16 cellular contexts compared by ENCODE assay signal in genomic region chr12:82896979-82897378, GRCh38.
DNase-seq lines count a peak whose midpoint lies in the region; ATAC-seq and TF ChIP-seq lines count a peak whose summit lies in the region.
"Had no signal": no experiment of that assay in that cellular context is flagged by ENCODE, and none has a peak within 500 bp of the region (broad histone marks: within the 10 kb centered on the region; RNA-seq: fewer than 3 reads in every experiment).

No MANE protein-coding gene starts in this region.

- H3K27ac ChIP-seq in GM23248, result no peak overlapping the region
- H3K27ac ChIP-seq in RWPE1, result no peak overlapping the region
- peak overlapping the region in 3 of 4 donors; percentile 17 to 52 (median 36) for H3K27ac ChIP-seq in esophagus squamous epithelium
- H3K27ac ChIP-seq: skin epidermis, uterus had no signal

- POLR2A ChIA-PET in RWPE1 (lab: Yijun Ruan, JAX; ENCODE audit: low non-redundant PET) (no interaction called here), WTC11 (lab: Charles Lee) (no interaction called here)

- intact Hi-C loops in esophagus squamous epithelium (cut with DNase I), result no loop called here

- no peak for ATAC-seq in WTC11
- ATAC-seq: T-helper 17 cell had no signal

- DNase-seq in GM23248 (peak; percentile 62), RWPE1 (ENCODE audit: low spot score) (peak; percentile 73), esophagus squamous epithelium (lab: John Stamatoyannopoulos, UW) (no peak), pons (ENCODE audit: low spot score) (peak; percentile 65), occipital lobe (lab: John Stamatoyannopoulos, UW) (no peak), WTC11 (ENCODE audit: low spot score) (no peak)
- no peak for DNase-seq in stimulated activated CD4-positive, alpha-beta T cell treated with anti-CD3 and anti-CD28 coated beads, Interleukin-4, amount 100 ng/mL, for 4 hours
- no peak for DNase-seq in stimulated activated CD4-positive, alpha-beta T cell treated with anti-CD3 and anti-CD28 coated beads, Interleukin-12 subunit alpha, Interleukin-12 subunit beta, amount 100 ng/mL, for 4 hours
- DNase-seq: activated CD4-positive, alpha-beta T cell treated with anti-CD3 and anti-CD28 coated beads, Interleukin-2, amount 50 U/mL, for 4 hours; activated naive CD4-positive, alpha-beta T cell treated with anti-CD3 and anti-CD28 coated beads, Interleukin-2, amount 50 U/mL, for 16 hours; C1 segment of cervical spinal cord; GF-D8; NCI-H146; T-helper 17 cell; uterus had no signal

- no peaks in the 10 kb centered on the region for H3K79me2 ChIP-seq in GM23248 (ENCODE audit: insufficient read depth)

- H4K20me1 ChIP-seq in GM23248 (ENCODE audit: insufficient read depth), result no peaks in the 10 kb centered on the region

- TF ChIP-seq CTCF in RWPE1 (conservative IDR thresholded peaks at IDR 0.05; ENCODE audit: low read depth) (peak; percentile 35), esophagus squamous epithelium (IDR thresholded peaks at IDR 0.05) (no peak), WTC11 (IDR thresholded peaks at IDR 0.05) (no peak)

- no peak overlapping the region for H3K9ac ChIP-seq in GM23248

- in situ Hi-C loops in GM23248 (cut with MboI), result no loop called here

- H3K9me2 ChIP-seq in GM23248 (ENCODE audit: insufficient read depth), result no peaks in the 10 kb centered on the region

- H3K4me1 ChIP-seq in GM23248 (ENCODE audit: insufficient read depth) (0 out of 2 replicates have a peak, but pooled peaks cover 8% of the 10 kb centered on the region), esophagus squamous epithelium (peaks cover 0 to 26% (median 0%) of the 10 kb centered on the region in 3 donors)
- H3K4me1 ChIP-seq: uterus had no signal

- TF ChIP-seq POLR2A in esophagus squamous epithelium (IDR thresholded peaks at IDR 0.05), result no peak

- H3K27ac Mint-ChIP-seq in WTC11, result no peak overlapping the region
- H3K27ac Mint-ChIP-seq: T-helper 17 cell had no signal

- no peaks in the 10 kb centered on the region for H3K27me3 Mint-ChIP-seq in WTC11 (ENCODE audit: low read depth)
- H3K27me3 Mint-ChIP-seq: T-helper 17 cell had no signal

- H3K4me3 ChIP-seq in GM23248, result no peak overlapping the region
- no peak overlapping the region for H3K4me3 ChIP-seq in esophagus squamous epithelium
- H3K4me3 ChIP-seq: skin epidermis, uterus had no signal

- H3F3A ChIP-seq in GM23248 (ENCODE audit: insufficient read depth), result no peaks in the 10 kb centered on the region

- no peak overlapping the region for H3K4me2 ChIP-seq in GM23248 (ENCODE audit: unreplicated experiment)

- no peaks in the 10 kb centered on the region for H3K9me3 Mint-ChIP-seq in WTC11

- H3K9me3 ChIP-seq in GM23248 (ENCODE audit: low read depth) (no peaks in the 10 kb centered on the region), esophagus squamous epithelium (no peaks in the 10 kb centered on the region)
- H3K9me3 ChIP-seq: uterus had no signal

- no peaks in the 10 kb centered on the region for H3K27me3 ChIP-seq in GM23248 (replicated peaks; ENCODE audit: insufficient read depth)
- H3K27me3 ChIP-seq in esophagus squamous epithelium, result no peaks in the 10 kb centered on the region
- H3K27me3 ChIP-seq: uterus had no signal

- CTCF ChIA-PET in RWPE1 (lab: Yijun Ruan, JAX) (interaction anchor here (0.6 kb wide), 1 partner anchor 161 kb away, joined by 3 read pairs; no protein-coding TSS in a partner anchor), WTC11 (lab: Charles Lee) (no interaction called here)

- H3K36me3 Mint-ChIP-seq in WTC11, result no peaks in the 10 kb centered on the region

- H3K36me3 ChIP-seq in GM23248 (ENCODE audit: low read depth) (no peaks in the 10 kb centered on the region), esophagus squamous epithelium (no peaks in the 10 kb centered on the region)
- H3K36me3 ChIP-seq: uterus had no signal

- no peak overlapping the region for H3K4me3 Mint-ChIP-seq in WTC11
- H3K4me3 Mint-ChIP-seq: T-helper 17 cell had no signal

- WGBS in GM23248 (ENCODE audit: low coverage in 1 of 2, low lambda C conversion rate in 2 of 2, missing lambda C conversion rate in 2 of 2), 2 experiments, result 90 to 91% methylated on average over 3 of the region's 3 CpGs
- 38 to 58% methylated on average over 3 of the region's 3 CpGs for WGBS in esophagus squamous epithelium, 2 donors

- H3K4me1 Mint-ChIP-seq in WTC11, result 0 out of 2 replicates have a peak, but pooled peaks cover 2% of the 10 kb centered on the region

- H2AFZ ChIP-seq in GM23248, result no peak overlapping the region

TF ChIP-seq in WTC11, 78 proteins besides CTCF, POLR2A, EP300 and RAD21:
- TF ChIP-seq MLX (CRISPR knock-in tag; IDR thresholded peaks at IDR 0.05), result no peak
- no peak for TF ChIP-seq ZNF232 (CRISPR knock-in tag; IDR thresholded peaks at IDR 0.05)
- TF ChIP-seq MXD4 (CRISPR knock-in tag; IDR thresholded peaks at IDR 0.05; ENCODE audit: borderline replicate concordance), result no peak
- TF ChIP-seq GABPB1 (CRISPR knock-in tag; IDR thresholded peaks at IDR 0.05), result no peak
- no peak for TF ChIP-seq PRDM15 (CRISPR knock-in tag; IDR thresholded peaks at IDR 0.05)
- no peak for TF ChIP-seq SMAD3 (CRISPR knock-in tag; IDR thresholded peaks at IDR 0.05; ENCODE audit: borderline replicate concordance)
- TF ChIP-seq IRF2 (CRISPR knock-in tag; IDR thresholded peaks at IDR 0.05; ENCODE audit: borderline replicate concordance, low read depth), result no peak
- TF ChIP-seq TEAD1 (CRISPR knock-in tag; IDR thresholded peaks at IDR 0.05), result no peak

Comparison
In these comparisons a context has a peak if more than half of its experiments do, and no peak if none do; other contexts are left out.
1. DNase-seq: peak in GM23248 (single experiment), RWPE1 (single experiment) and pons (single experiment); none in esophagus squamous epithelium (single experiment), occipital lobe (single experiment), stimulated activated CD4-positive, alpha-beta T cell treated with anti-CD3 and anti-CD28 coated beads, Interleukin-4, amount 100 ng/mL, for 4 hours (0 of 2), stimulated activated CD4-positive, alpha-beta T cell treated with anti-CD3 and anti-CD28 coated beads, Interleukin-12 subunit alpha, Interleukin-12 subunit beta, amount 100 ng/mL, for 4 hours (single experiment) and WTC11 (single experiment).
2. H3K27ac ChIP-seq: peak in esophagus squamous epithelium (3 of 4); none in GM23248 (single experiment) and RWPE1 (single experiment).